8 cellular contexts compared by ENCODE assay signal in the genomic region with DNA sequence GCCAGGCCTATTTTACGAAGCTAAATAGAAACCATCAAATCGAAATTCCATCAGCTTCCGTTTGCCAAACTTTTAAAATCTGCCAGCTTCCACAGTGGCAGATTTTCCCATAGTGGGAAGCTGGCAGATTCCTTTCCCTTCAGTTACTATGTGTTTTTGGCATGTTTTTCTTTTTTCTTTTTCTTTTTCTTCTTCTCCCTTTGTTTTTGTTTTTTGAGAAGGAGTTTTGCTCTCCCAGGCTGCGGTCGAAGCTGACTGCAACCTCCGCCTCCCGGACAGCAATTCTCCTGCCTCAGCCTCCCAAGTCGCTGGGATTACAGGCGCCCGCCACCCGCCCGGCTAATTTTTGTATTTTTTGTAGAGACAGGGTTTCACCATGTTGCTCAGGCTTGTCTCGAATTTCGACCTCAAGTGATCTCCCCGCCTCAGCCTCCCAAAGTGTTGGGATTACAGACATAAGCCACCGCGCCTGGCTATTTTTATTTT. TPM values are rescaled to one million over a fixed set of nuclear protein-coding genes. Genes with fewer than 3 reads are reported as not detected.
DNase-seq lines count a peak whose midpoint lies in the region; ATAC-seq and TF ChIP-seq lines count a peak whose summit lies in the region.

No MANE protein-coding gene starts in this region.

- no peak overlapping the region for H3K4ac ChIP-seq in neuronal stem cell (ENCODE audit: low read length)

- intact Hi-C loops in PC-3 (cut with micrococcal nuclease) = no loop called here

- H3F3A ChIP-seq in PC-3 (ENCODE audit: low read length, unreplicated experiment) = no peaks in the 10 kb centered on the region

- no peak overlapping the region for H3K14ac ChIP-seq in neuronal stem cell (ENCODE audit: low read length)

- peaks cover 10% of the 10 kb centered on the region for H3K27me3 Mint-ChIP-seq in CD4-positive, CD25-positive, alpha-beta regulatory T cell
- peaks cover 4% of the 10 kb centered on the region for H3K27me3 Mint-ChIP-seq in endodermal cell (ENCODE audit: insufficient read depth)

- H3K9me3 ChIP-seq in CD4-positive, CD25-positive, alpha-beta regulatory T cell (ENCODE audit: control insufficient read depth in 2 of 2, low read length in 2 of 2) = no peaks in the 10 kb centered on the region
- H3K9me3 ChIP-seq in PC-3 (ENCODE audit: low read length) (no peaks in the 10 kb centered on the region), endodermal cell (ENCODE audit: control insufficient read depth, low read length) (no peaks in the 10 kb centered on the region), neuronal stem cell (replicated peaks in 1 of 2; ENCODE audit: control insufficient read depth in 2 of 2, insufficient read depth in 1 of 2, low read depth in 1 of 2, low read length in 2 of 2) (no peaks in the 10 kb centered on the region)

- H4K8ac ChIP-seq in neuronal stem cell (ENCODE audit: low read depth, low read length) = no peak overlapping the region

- peak overlapping the region; percentile 31 for H2BK5ac ChIP-seq in neuronal stem cell (ENCODE audit: low read length)

- peaks cover 35% of the 10 kb centered on the region for H3K79me2 ChIP-seq in PC-3 (ENCODE audit: low read length)

- H3K18ac ChIP-seq in neuronal stem cell (ENCODE audit: low read length) = no peak overlapping the region

- H3K9me3 Mint-ChIP-seq in CD4-positive, CD25-positive, alpha-beta regulatory T cell = peaks cover 0 to 3% (median 0%) of the 10 kb centered on the region in 7 donors
- H3K9me3 Mint-ChIP-seq in endodermal cell = no peaks in the 10 kb centered on the region

- no peak overlapping the region for H2AK5ac ChIP-seq in neuronal stem cell (ENCODE audit: low read depth, low read length)

- peak overlapping the region; percentile 79 for H4K91ac ChIP-seq in neuronal stem cell (ENCODE audit: low read depth, low read length, poor library complexity)

- no peak overlapping the region for H2BK15ac ChIP-seq in neuronal stem cell (ENCODE audit: low read length)

- WGBS in endodermal cell (ENCODE audit: insufficient coverage in 1 of 2, insufficient read length in 1 of 2), 2 experiments = 94% methylated on average over 14 to 17 of the region's 17 CpGs
- WGBS in neuronal stem cell (ENCODE audit: extremely low coverage in 2 of 2, insufficient read length in 2 of 2, insufficient replicate concordance in 1 of 2), 2 donors = no CpG with 5 or more reads among the region's 17 CpGs

- H3K27me3 ChIP-seq in CD4-positive, CD25-positive, alpha-beta regulatory T cell (ENCODE audit: control insufficient read depth, insufficient read depth, low read length) = no peaks in the 10 kb centered on the region
- H3K27me3 ChIP-seq in PC-3 (ENCODE audit: low read length) (no peaks in the 10 kb centered on the region), endodermal cell (ENCODE audit: control insufficient read depth, insufficient read depth, low read length, poor library complexity, severe bottlenecking) (no peaks in the 10 kb centered on the region), neuronal stem cell (ENCODE audit: control insufficient read depth in 3 of 3, insufficient read depth in 3 of 3, low read depth in 1 of 3, low read length in 3 of 3) (no peaks in the 10 kb centered on the region)

- peak overlapping the region; percentile 99 for H3K27ac ChIP-seq in CD4-positive, CD25-positive, alpha-beta regulatory T cell (ENCODE audit: insufficient read depth, low read length, poor library complexity, severe bottlenecking)
- H3K27ac ChIP-seq in PC-3 (ENCODE audit: low read length) = peak overlapping the region; percentile 97
- peak overlapping the region; percentile 99 for H3K27ac ChIP-seq in endodermal cell (ENCODE audit: low read depth, low read length)
- H3K27ac ChIP-seq in neuronal stem cell (replicated peaks; ENCODE audit: low read length) = peak overlapping the region; percentile 90

- peaks cover 12% of the 10 kb centered on the region for H3K79me1 ChIP-seq in neuronal stem cell (ENCODE audit: low read depth, low read length)

- no TSS peak for BruUV-seq in PC-3 (replicated peaks; lab: Mats Ljungman, UMichigan)

- peak overlapping the region; percentile 98 to 100 (median 100) for H3K27ac Mint-ChIP-seq in CD4-positive, CD25-positive, alpha-beta regulatory T cell
- H3K27ac Mint-ChIP-seq in endodermal cell = peak overlapping the region; percentile 100

- H2BK12ac ChIP-seq in neuronal stem cell (ENCODE audit: low read length) = no peak overlapping the region

- H3K4me1 Mint-ChIP-seq in CD4-positive, CD25-positive, alpha-beta regulatory T cell = peaks cover 0 to 34% (median 25%) of the 10 kb centered on the region in 4 donors
- peaks cover 6% of the 10 kb centered on the region for H3K4me1 Mint-ChIP-seq in endodermal cell

- peak overlapping the region; percentile 98 for H3K9ac ChIP-seq in PC-3 (ENCODE audit: low read length)
- peak overlapping the region; percentile 100 for H3K9ac ChIP-seq in endodermal cell (ENCODE audit: extremely low read depth, low read length, poor library complexity, severe bottlenecking)
- no peak overlapping the region for H3K9ac ChIP-seq in neuronal stem cell (ENCODE audit: low read depth, low read length, poor library complexity)

- H2AFZ ChIP-seq in PC-3 (ENCODE audit: low read length) = peak overlapping the region; percentile 71
- H2AFZ ChIP-seq in neuronal stem cell (ENCODE audit: low read length) = peak overlapping the region; percentile 94

- peaks cover 12% of the 10 kb centered on the region for H3K4me1 ChIP-seq in CD4-positive, CD25-positive, alpha-beta regulatory T cell (ENCODE audit: control insufficient read depth, insufficient read depth, low read length, poor library complexity, severe bottlenecking)
- H3K4me1 ChIP-seq in PC-3 (ENCODE audit: insufficient read depth, low read length) (peaks cover 9% of the 10 kb centered on the region), endodermal cell (ENCODE audit: control insufficient read depth, insufficient read depth, low read length) (peaks cover 8% of the 10 kb centered on the region), neuronal stem cell (ENCODE audit: control insufficient read depth in 2 of 2, insufficient read depth in 1 of 2, low read depth in 1 of 2, low read length in 2 of 2) (peaks cover 2 to 10% of the 10 kb centered on the region in 2 donors)

- DNase-seq in CD4-positive, CD25-positive, alpha-beta regulatory T cell = no peak
- no peak for DNase-seq in PC-3
- no peak for DNase-seq in endodermal cell
- no peak for DNase-seq in neuronal stem cell (ENCODE audit: low spot score)
- no peak for DNase-seq in NCI-H1417 treated with DMSO at 0.1 percent for 48 hours (lab: John Stamatoyannopoulos, UW)
- DNase-seq in left lobe of liver (ENCODE audit: low spot score) = no peak
- DNase-seq in KG1 (lab: John Stamatoyannopoulos, UW) = no peak

- no peaks in the 10 kb centered on the region for H3K9me2 ChIP-seq in PC-3 (replicated peaks; ENCODE audit: low read length)

- POLR2A ChIA-PET in PC-3 (lab: Charles Lee; ENCODE audit: unreplicated experiment) = interaction anchor here (0.6 to 0.7 kb wide), 2 partner anchors 8 to 18 kb away, joined by 4 to 8 read pairs; no protein-coding TSS in a partner anchor

- CTCF ChIA-PET in PC-3 (lab: Charles Lee) = no interaction called here

- peaks cover 10% of the 10 kb centered on the region for H3K36me3 Mint-ChIP-seq in CD4-positive, CD25-positive, alpha-beta regulatory T cell
- H3K36me3 Mint-ChIP-seq in endodermal cell (ENCODE audit: low read depth) = peaks cover 7% of the 10 kb centered on the region

- no peak for ATAC-seq in CD4-positive, CD25-positive, alpha-beta regulatory T cell (ENCODE audit: low read depth in 2 of 2)
- ATAC-seq in PC-3 (no peak), HG02970 (IDR thresholded peaks at IDR 0.05; ENCODE audit: low FRiP score, unreplicated experiment) (no peak), left lobe of liver (no peak)

- H3K4me3 Mint-ChIP-seq in CD4-positive, CD25-positive, alpha-beta regulatory T cell = peak overlapping the region; percentile 95 to 99 (median 98)
- peak overlapping the region; percentile 90 for H3K4me3 Mint-ChIP-seq in endodermal cell

- H3K4me3 ChIP-seq in CD4-positive, CD25-positive, alpha-beta regulatory T cell (ENCODE audit: low read depth, low read length) = peak overlapping the region; percentile 93
- H3K4me3 ChIP-seq in PC-3 (ENCODE audit: low read length) (peak overlapping the region; percentile 80), endodermal cell (ENCODE audit: low read length) (peak overlapping the region; percentile 99), neuronal stem cell (ENCODE audit: low read length in 2 of 2) (peak overlapping the region; percentile 90 to 100)

- no peak overlapping the region for H2BK120ac ChIP-seq in neuronal stem cell (ENCODE audit: low read depth, low read length)

- TF ChIP-seq CTCF in PC-3 (conservative IDR thresholded peaks at IDR 0.05; ENCODE audit: low read depth, low read length) (no peak), endodermal cell (conservative IDR thresholded peaks at IDR 0.05) (no peak)

- no peak overlapping the region for H3K23ac ChIP-seq in neuronal stem cell (ENCODE audit: low read depth, low read length, poor library complexity)

- no peaks in the 10 kb centered on the region for H4K20me1 ChIP-seq in PC-3 (ENCODE audit: low read length)

- H3K4me2 ChIP-seq in PC-3 (ENCODE audit: low read length) (peak overlapping the region; percentile 78), neuronal stem cell (ENCODE audit: insufficient read depth, low read length, poor library complexity, severe bottlenecking) (peak overlapping the region; percentile 94)

- H3K36me3 ChIP-seq in CD4-positive, CD25-positive, alpha-beta regulatory T cell (ENCODE audit: control insufficient read depth, insufficient read depth, low read length) = peaks cover 9% of the 10 kb centered on the region
- H3K36me3 ChIP-seq in PC-3 (ENCODE audit: low read depth, low read length) (no peaks in the 10 kb centered on the region), endodermal cell (ENCODE audit: control insufficient read depth, insufficient read depth, low read length) (peaks cover 6% of the 10 kb centered on the region), neuronal stem cell (replicated peaks in 1 of 2; ENCODE audit: control insufficient read depth in 2 of 2, insufficient read depth in 2 of 2, low read length in 2 of 2) (peaks cover 3 to 11% of the 10 kb centered on the region in 2 donors)

RNA-seq across cellular contexts. Expression of gene CWC25, which starts 0.7 kb away (rescaled TPM):
- 69.5 TPM for total RNA-seq in CD4-positive, CD25-positive, alpha-beta regulatory T cell
- polyA plus RNA-seq in CD4-positive, CD25-positive, alpha-beta regulatory T cell = 10 to 100 TPM in 1 of 4 donors, 1 to 10 TPM in 3; 4.4 to 11.2 (median 8.3) TPM
- total RNA-seq in PC-3 (2014; rRNA removed) = 11.8 and 15.0 TPM in 2 replicates
- total RNA-seq in endodermal cell = 10 to 100 TPM; 14.6 to 15.0 TPM
- 17.2 TPM for polyA plus RNA-seq in endodermal cell (2013, experiment 1 of 2)
- polyA plus RNA-seq in endodermal cell (2013, experiment 2 of 2) = 16.7 TPM
- polyA plus RNA-seq in neuronal stem cell (2013, experiment 1 of 2) = 17.2 TPM
- polyA plus RNA-seq in neuronal stem cell (2013, experiment 2 of 2) = 18.3 TPM
- total RNA-seq in left lobe of liver = 11.2 TPM

RNA-seq across cellular contexts. Expression of gene PIP4K2B, which starts 26.4 kb away (rescaled TPM):
- total RNA-seq in CD4-positive, CD25-positive, alpha-beta regulatory T cell = 29.5 TPM
- polyA plus RNA-seq in CD4-positive, CD25-positive, alpha-beta regulatory T cell = 10 to 100 TPM; 11.6 to 18.5 (median 16.9) TPM
- total RNA-seq in PC-3 (2014; rRNA removed) (25.5 and 43.7 TPM in 2 replicates), endodermal cell (10 to 100 TPM; 74.3 to 91.6 TPM), left lobe of liver (19.8 TPM)
- 63.1 TPM for polyA plus RNA-seq in endodermal cell (2013, experiment 1 of 2)
- polyA plus RNA-seq in endodermal cell (2013, experiment 2 of 2) = 63.1 TPM
- 43.4 TPM for polyA plus RNA-seq in neuronal stem cell (2013, experiment 1 of 2)
- 45.5 TPM for polyA plus RNA-seq in neuronal stem cell (2013, experiment 2 of 2)

RNA-seq across cellular contexts. Expression of gene RPL23, which starts 27.7 kb away (rescaled TPM):
- 1,411 TPM for total RNA-seq in CD4-positive, CD25-positive, alpha-beta regulatory T cell
- polyA plus RNA-seq in CD4-positive, CD25-positive, alpha-beta regulatory T cell = 1,000 to 10,000 TPM; 1,034 to 1,357 (median 1,206) TPM
- total RNA-seq in PC-3 (2014; rRNA removed) = 807 and 1,110 TPM in 2 replicates
- total RNA-seq in endodermal cell = 1,000 to 10,000 TPM; 1,194 to 1,262 TPM
- polyA plus RNA-seq in endodermal cell (2013, experiment 1 of 2) = 2,291 TPM
- 2,039 TPM for polyA plus RNA-seq in endodermal cell (2013, experiment 2 of 2)
- polyA plus RNA-seq in neuronal stem cell (2013, experiment 1 of 2) = 5,636 TPM
- 5,601 TPM for polyA plus RNA-seq in neuronal stem cell (2013, experiment 2 of 2)
- 371 TPM for total RNA-seq in left lobe of liver

RNA-seq across cellular contexts. Expression of gene LASP1, which starts 44.1 kb away (rescaled TPM):
- total RNA-seq in CD4-positive, CD25-positive, alpha-beta regulatory T cell = 154 TPM
- 10 to 100 TPM; 50.3 to 77.3 (median 62.8) TPM for polyA plus RNA-seq in CD4-positive, CD25-positive, alpha-beta regulatory T cell
- 106 and 120 TPM in 2 replicates for total RNA-seq in PC-3 (2014; rRNA removed)
- 100 to 1,000 TPM; 168 to 177 TPM for total RNA-seq in endodermal cell
- polyA plus RNA-seq in endodermal cell (2013, experiment 1 of 2) = 102 TPM
- polyA plus RNA-seq in endodermal cell (2013, experiment 2 of 2) = 102 TPM
- 77.5 TPM for polyA plus RNA-seq in neuronal stem cell (2013, experiment 1 of 2)
- polyA plus RNA-seq in neuronal stem cell (2013, experiment 2 of 2) = 79.6 TPM
- 58.5 TPM for total RNA-seq in left lobe of liver
